Comparison of ENCODE assay signal across 8 cellular contexts in the genomic region with DNA sequence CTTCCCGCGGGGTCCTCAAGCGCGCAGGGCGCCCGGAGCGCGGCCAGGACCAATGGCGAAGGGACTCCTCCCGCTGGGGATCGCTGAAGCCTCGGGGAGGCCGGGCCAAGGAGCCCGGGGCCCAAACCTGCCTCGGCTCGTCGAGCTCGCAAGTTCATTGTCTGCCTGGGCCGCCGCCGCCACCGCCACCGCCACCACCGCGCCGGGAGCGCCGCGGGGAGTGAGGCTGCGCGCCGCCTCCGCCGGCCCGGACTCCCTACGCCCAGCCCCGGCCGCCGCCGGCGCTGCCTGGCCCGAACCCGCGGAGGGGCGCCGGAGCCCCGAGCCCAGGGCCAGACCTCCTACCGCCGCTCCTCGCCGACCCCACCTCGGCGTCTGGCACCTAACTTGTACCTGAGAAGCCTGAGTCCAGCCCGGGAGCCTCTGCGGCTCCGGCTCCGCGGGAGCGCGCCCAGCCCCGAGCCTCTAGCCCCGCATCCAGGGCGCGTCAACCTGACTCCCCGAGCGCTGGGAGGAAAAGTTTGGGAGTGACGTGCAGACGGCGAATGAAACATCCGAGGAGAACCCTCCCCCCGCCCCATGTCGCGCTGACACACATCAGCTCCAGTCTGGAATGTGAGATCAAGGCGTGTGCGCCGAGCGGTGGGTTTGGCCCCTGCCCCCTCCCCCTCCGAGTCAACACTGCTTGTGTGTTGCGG.
DNase-seq lines count a peak whose midpoint lies in the region; TF ChIP-seq lines count a peak whose summit lies in the region.

A gene with protein sequence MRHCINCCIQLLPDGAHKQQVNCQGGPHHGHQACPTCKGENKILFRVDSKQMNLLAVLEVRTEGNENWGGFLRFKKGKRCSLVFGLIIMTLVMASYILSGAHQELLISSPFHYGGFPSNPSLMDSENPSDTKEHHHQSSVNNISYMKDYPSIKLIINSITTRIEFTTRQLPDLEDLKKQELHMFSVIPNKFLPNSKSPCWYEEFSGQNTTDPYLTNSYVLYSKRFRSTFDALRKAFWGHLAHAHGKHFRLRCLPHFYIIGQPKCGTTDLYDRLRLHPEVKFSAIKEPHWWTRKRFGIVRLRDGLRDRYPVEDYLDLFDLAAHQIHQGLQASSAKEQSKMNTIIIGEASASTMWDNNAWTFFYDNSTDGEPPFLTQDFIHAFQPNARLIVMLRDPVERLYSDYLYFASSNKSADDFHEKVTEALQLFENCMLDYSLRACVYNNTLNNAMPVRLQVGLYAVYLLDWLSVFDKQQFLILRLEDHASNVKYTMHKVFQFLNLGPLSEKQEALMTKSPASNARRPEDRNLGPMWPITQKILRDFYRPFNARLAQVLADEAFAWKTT (minus strand): TSS at position 523 of the 698 bp plus-strand sequence. CDS start 47,386 bp downstream, outside the sequence.

- H3K27me3 ChIP-seq in neutrophil = peaks cover 47% of the 10 kb centered on the region

- H3K36me3 ChIP-seq in neutrophil = peaks cover 27% of the 10 kb centered on the region

- no peak within 1 kb of the TSS for H3K27ac Mint-ChIP-seq in activated T-cell treated with anti-CD3 and anti-CD28 coated beads, Interleukin-2, amount 50 U/mL, for 24 hours

- H3K36me3 Mint-ChIP-seq in activated T-cell treated with anti-CD3 and anti-CD28 coated beads, Interleukin-2, amount 50 U/mL, for 24 hours (ENCODE audit: low read depth) = no peaks in the 10 kb centered on the region

- H3K4me1 Mint-ChIP-seq in activated T-cell treated with anti-CD3 and anti-CD28 coated beads, Interleukin-2, amount 50 U/mL, for 24 hours (ENCODE audit: low read depth) = no peaks in the 10 kb centered on the region

- peaks cover 5% of the 10 kb centered on the region for H3K9me3 Mint-ChIP-seq in activated T-cell treated with anti-CD3 and anti-CD28 coated beads, Interleukin-2, amount 50 U/mL, for 24 hours

- peaks cover 47 to 48% of the 10 kb centered on the region in 2 experiments for H3K4me1 ChIP-seq in neutrophil (ENCODE audit: control insufficient read depth in 1 of 2, insufficient read depth in 1 of 2, low read depth in 1 of 2, low read length in 1 of 2)

- H3K9me3 ChIP-seq in neutrophil = no peaks in the 10 kb centered on the region

- H3K4me3 Mint-ChIP-seq in activated T-cell treated with anti-CD3 and anti-CD28 coated beads, Interleukin-2, amount 50 U/mL, for 24 hours = peak within 1 kb of the TSS; percentile 57

- TF ChIP-seq CTCF in HFF-Myc (IDR thresholded peaks at IDR 0.05; ENCODE audit: low read depth, low read length, missing control alignments) = no peak
- no peak for TF ChIP-seq CTCF in neutrophil (IDR thresholded peaks at IDR 0.05)

- peaks cover 78% of the 10 kb centered on the region for H3K27me3 Mint-ChIP-seq in activated T-cell treated with anti-CD3 and anti-CD28 coated beads, Interleukin-2, amount 50 U/mL, for 24 hours

- DNase-seq in EH (ENCODE audit: low read depth) (peak; percentile 51), HFF-Myc (ENCODE audit: extremely low read depth, low read depth) (peak; percentile 3), globus pallidus (ENCODE audit: low spot score) (peak; percentile 26), COR-L47 (lab: John Stamatoyannopoulos, UW) (no peak), NCI-H1092 treated with DMSO at 0.1 percent for 48 hours (lab: John Stamatoyannopoulos, UW) (no peak), SKM-1 (lab: John Stamatoyannopoulos, UW; ENCODE audit: unreplicated experiment) (no peak)
- peak; percentile 48 for DNase-seq in activated T-cell treated with anti-CD3 and anti-CD28 coated beads, Interleukin-2, amount 50 U/mL, for 24 hours

- H3K27ac ChIP-seq in neutrophil = peak within 1 kb of the TSS; percentile 100

- peak within 1 kb of the TSS; percentile 41 for H3K4me3 ChIP-seq in HFF-Myc (replicated peaks; ENCODE audit: low read depth, low read length)
- H3K4me3 ChIP-seq in neutrophil (ENCODE audit: low read depth in 1 of 2, low read length in 1 of 2) = peak within 1 kb of the TSS; percentile 89 to 100

Comparison
In these comparisons a context has a peak if more than half of its experiments do, and no peak if none do; other contexts are left out.
1. DNase-seq: peak in EH (single experiment), HFF-Myc (single experiment), activated T-cell treated with anti-CD3 and anti-CD28 coated beads, Interleukin-2, amount 50 U/mL, for 24 hours (single experiment) and globus pallidus (single experiment); none in COR-L47 (single experiment), NCI-H1092 treated with DMSO at 0.1 percent for 48 hours (single experiment) and SKM-1 (single experiment).